In genomic region chr3:15682766-15683165, GRCh38 we compare ENCODE assay signal across 2 cellular contexts.
A peak's percentile ranks its signal among the peaks of the same experiment; 100 is the strongest.
TF ChIP-seq lines count a peak whose summit lies in the region.

No MANE protein-coding gene starts in this region.

TF ChIP-seq in IMR-90, 13 proteins besides CTCF, POLR2A, EP300 and RAD21 (continued from another document):
- TF ChIP-seq CEBPB (IDR thresholded peaks at IDR 0.05; ENCODE audit: low read depth, low read length) (peak; percentile 75), MXI1 (IDR thresholded peaks at IDR 0.05; ENCODE audit: borderline replicate concordance, low read depth, low read length) (peak; percentile 54; the same call in 1 of the 2 replicates)
TF ChIP-seq in IMR-90: peak in this region for 3.

TF ChIP-seq in K562, 482 proteins besides CTCF, POLR2A, EP300 and RAD21 (continued from another document):
- TF ChIP-seq MEF2D (tag; conservative IDR thresholded peaks at IDR 0.05; ENCODE audit: low read depth) (peak; percentile 94), BHLHE40 (IDR thresholded peaks at IDR 0.05; ENCODE audit: low read length) (peak; percentile 28; the same call in 1 of the 2 replicates), ZNF740 (CRISPR knock-in tag; IDR thresholded peaks at IDR 0.05) (no peak), ZNF740 (tag; IDR thresholded peaks at IDR 0.05) (no peak), PHTF2 (CRISPR knock-in tag; IDR thresholded peaks at IDR 0.05) (no peak), CEBPB (tag; IDR thresholded peaks at IDR 0.05) (peak; percentile 78), TARDBP (IDR thresholded peaks at IDR 0.05) (no peak)
